In genomic region chr1:228214921-228215662, GRCh38 we compare ENCODE assay signal across 19 cellular contexts. TPM values are rescaled to one million over a fixed set of nuclear protein-coding genes. Genes with fewer than 3 reads are reported as not detected.
DNase-seq lines count a peak whose midpoint lies in the region; ATAC-seq and TF ChIP-seq lines count a peak whose summit lies in the region.
"Had no signal": no experiment of that assay in that cellular context is flagged by ENCODE, and none has a peak within 500 bp of the region (broad histone marks: within the 10 kb centered on the region; RNA-seq: fewer than 3 reads in every experiment).

No MANE protein-coding gene starts in this region.

- H3K4me3 ChIP-seq in heart right ventricle = no peak overlapping the region
- no peak overlapping the region for H3K4me3 ChIP-seq in dorsolateral prefrontal cortex

- DNase-seq in heart right ventricle (no peak), Right ventricle myocardium inferior (ENCODE audit: missing footprints) (no peak), WTC11 (ENCODE audit: low spot score) (no peak), mesothelial cell of epicardium (ENCODE audit: low spot score in 2 of 2, unreplicated experiment in 2 of 2) (no peak), type B pancreatic cell (ENCODE audit: extremely low spot score, unreplicated experiment) (peak; percentile 61), dorsolateral prefrontal cortex (no peak), dermis blood vessel endothelial cell (no peak)
- DNase-seq: activated T-cell treated with anti-CD3 and anti-CD28 coated beads, Interleukin-2, amount 50 U/mL, for 4 hours; COR-L47; effector CD4-positive, alpha-beta T cell; EL; GOT3; mammary epithelial cell; MM.1S; stomach had no signal

- H3K27ac Mint-ChIP-seq in WTC11 = no peak overlapping the region
- H3K27ac Mint-ChIP-seq in mesothelial cell of epicardium = no peak overlapping the region
- H3K27ac Mint-ChIP-seq in type B pancreatic cell = no peak overlapping the region
- H3K27ac Mint-ChIP-seq: IgD-negative memory B cell had no signal

- no peaks in the 10 kb centered on the region for H3K9me3 ChIP-seq in heart right ventricle
- H3K9me3 ChIP-seq: neutrophil, stomach, upper lobe of left lung had no signal

- ATAC-seq in heart right ventricle = no peak
- ATAC-seq in Right ventricle myocardium inferior = no peak
- no peak for ATAC-seq in WTC11
- ATAC-seq in GM18909 (IDR thresholded peaks at IDR 0.05; ENCODE audit: poor library complexity, unreplicated experiment) = no peak
- ATAC-seq: activated T-cell treated with anti-CD3 and anti-CD28 coated beads, Interleukin-2, amount 50 U/mL, for 4 hours had no signal

- H3K27me3 Mint-ChIP-seq in WTC11 (ENCODE audit: low read depth) (peaks cover 9% of the 10 kb centered on the region), mesothelial cell of epicardium (ENCODE audit: low read depth) (no peaks in the 10 kb centered on the region), type B pancreatic cell (peaks cover 3% of the 10 kb centered on the region)
- H3K27me3 Mint-ChIP-seq: IgD-negative memory B cell had no signal

- H3K4me1 ChIP-seq in heart right ventricle = peaks cover 10 to 67% (median 28%) of the 10 kb centered on the region in 9 donors

- intact Hi-C loops in heart right ventricle (cut with DNase I) (loop anchor here in 1 of 10 donors (5.0 kb wide), 1 partner anchor 302 kb away; no protein-coding TSS in a partner anchor), Right ventricle myocardium inferior (cut with DNase I) (no loop called here), dorsolateral prefrontal cortex (cut with DNase I) (no loop called here)

- peaks cover 0 to 58% (median 4%) of the 10 kb centered on the region in 9 donors for H3K36me3 ChIP-seq in heart right ventricle
- H3K36me3 ChIP-seq: neutrophil had no signal

- H3K36me3 Mint-ChIP-seq in WTC11 (peaks cover 31% of the 10 kb centered on the region), mesothelial cell of epicardium (peaks cover 7% of the 10 kb centered on the region), type B pancreatic cell (peaks cover 4% of the 10 kb centered on the region)

- WGBS in heart right ventricle, 2 donors = 84 to 86% methylated on average over 23 of the region's 23 CpGs

- H3K4me3 Mint-ChIP-seq in WTC11 (peak overlapping the region; percentile 71), mesothelial cell of epicardium (peak overlapping the region; percentile 77), type B pancreatic cell (no peak overlapping the region)
- H3K4me3 Mint-ChIP-seq: activated T-cell treated with anti-CD3 and anti-CD28 coated beads, Interleukin-2, amount 50 U/mL, for 4 hours had no signal

- CTCF ChIA-PET in WTC11 (lab: Charles Lee) = interaction anchor here (2.0 to 3.3 kb wide), 3 partner anchors 44 to 84 kb away, joined by 6 to 18 read pairs (median 12); no protein-coding TSS in a partner anchor

- H3K27ac ChIP-seq in heart right ventricle = peak overlapping the region in 6 of 10 donors; percentile 28 to 64 (median 56)
- no peak overlapping the region for H3K27ac ChIP-seq in dorsolateral prefrontal cortex
- H3K27ac ChIP-seq: neutrophil had no signal

- peaks cover 0 to 21% (median 13%) of the 10 kb centered on the region in 7 donors for H3K27me3 ChIP-seq in heart right ventricle
- H3K27me3 ChIP-seq in dorsolateral prefrontal cortex = peaks cover 0 to 19% (median 5%) of the 10 kb centered on the region in 45 donors
- H3K27me3 ChIP-seq: upper lobe of left lung had no signal

- H3K4me1 Mint-ChIP-seq in WTC11 (peaks cover 3% of the 10 kb centered on the region; the same call in 1 of the 2 replicates), mesothelial cell of epicardium (no peaks in the 10 kb centered on the region), type B pancreatic cell (ENCODE audit: unreplicated experiment) (peaks cover 4% of the 10 kb centered on the region)

- TF ChIP-seq CTCF in heart right ventricle (IDR thresholded peaks at IDR 0.05) (no peak), WTC11 (IDR thresholded peaks at IDR 0.05) (no peak), mesothelial cell of epicardium (IDR thresholded peaks at IDR 0.05; ENCODE audit: unreplicated experiment) (no peak), type B pancreatic cell (conservative IDR thresholded peaks at IDR 0.05) (no peak), dorsolateral prefrontal cortex (IDR thresholded peaks at IDR 0.05 in 54 of 56, conservative IDR thresholded peaks at IDR 0.05 in 2 of 56; ENCODE audit: low read depth in 1 of 56, partially characterized antibody in 56 of 56) (no peak)

- no peaks in the 10 kb centered on the region for H3K9me3 Mint-ChIP-seq in WTC11
- no peaks in the 10 kb centered on the region for H3K9me3 Mint-ChIP-seq in mesothelial cell of epicardium
- H3K9me3 Mint-ChIP-seq in type B pancreatic cell = no peaks in the 10 kb centered on the region
- H3K9me3 Mint-ChIP-seq: activated T-cell treated with anti-CD3 and anti-CD28 coated beads, Interleukin-2, amount 50 U/mL, for 4 hours; IgD-negative memory B cell had no signal

- POLR2A ChIA-PET in WTC11 (lab: Charles Lee) = no interaction called here

TF ChIP-seq in WTC11, 78 proteins besides CTCF, POLR2A, EP300 and RAD21 (continues in another document):
- TF ChIP-seq, protein P1, sequence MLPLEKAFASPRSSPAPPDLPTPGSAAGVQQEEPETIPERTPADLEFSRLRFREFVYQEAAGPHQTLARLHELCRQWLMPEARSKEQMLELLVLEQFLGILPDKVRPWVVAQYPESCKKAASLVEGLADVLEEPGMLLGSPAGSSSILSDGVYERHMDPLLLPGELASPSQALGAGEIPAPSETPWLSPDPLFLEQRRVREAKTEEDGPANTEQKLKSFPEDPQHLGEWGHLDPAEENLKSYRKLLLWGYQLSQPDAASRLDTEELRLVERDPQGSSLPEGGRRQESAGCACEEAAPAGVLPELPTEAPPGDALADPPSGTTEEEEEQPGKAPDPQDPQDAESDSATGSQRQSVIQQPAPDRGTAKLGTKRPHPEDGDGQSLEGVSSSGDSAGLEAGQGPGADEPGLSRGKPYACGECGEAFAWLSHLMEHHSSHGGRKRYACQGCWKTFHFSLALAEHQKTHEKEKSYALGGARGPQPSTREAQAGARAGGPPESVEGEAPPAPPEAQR (CRISPR knock-in tag; IDR thresholded peaks at IDR 0.05) = no peak
- TF ChIP-seq EMX1 (CRISPR knock-in tag; IDR thresholded peaks at IDR 0.05) (no peak), ZNF317 (CRISPR knock-in tag; IDR thresholded peaks at IDR 0.05; ENCODE audit: borderline replicate concordance, low read depth) (no peak), SOX15 (CRISPR knock-in tag; IDR thresholded peaks at IDR 0.05) (no peak), ZNF232 (CRISPR knock-in tag; IDR thresholded peaks at IDR 0.05) (no peak), ZNF219 (CRISPR knock-in tag; IDR thresholded peaks at IDR 0.05; ENCODE audit: borderline replicate concordance) (no peak), ZNF532 (CRISPR knock-in tag; IDR thresholded peaks at IDR 0.05; ENCODE audit: borderline replicate concordance) (no peak)

RNA-seq across cellular contexts. Expression of gene OBSCN, which starts 7.2 kb away (rescaled TPM):
- 100 to 1,000 TPM; 285 to 541 (median 407) TPM for total RNA-seq in heart right ventricle
- polyA plus RNA-seq in heart right ventricle = 100 to 1,000 TPM; 176 to 639 TPM
- 275 TPM for total RNA-seq in Right ventricle myocardium inferior
- total RNA-seq in WTC11 (2021) = 38.8 to 47.7 TPM (median 47.5 TPM) in 3 replicates
- total RNA-seq in mesothelial cell of epicardium = 95.3 to 113 TPM (median 100 TPM) in 3 replicates
- 17.2 and 48.9 TPM in 2 replicates for total RNA-seq in type B pancreatic cell (ENCODE audit: low replicate concordance)
- 10 to 100 TPM in 107 of 120 experiments, 1 to 10 TPM in 13; 5.6 to 40.5 (median 13.8) TPM for total RNA-seq in dorsolateral prefrontal cortex
- 4.4 and 9.5 TPM in 2 replicates for total RNA-seq in dermis blood vessel endothelial cell

RNA-seq across cellular contexts. Expression of gene IBA57, which starts 49.5 kb away (rescaled TPM):
- 10 to 100 TPM in 9 of 10 donors, 1 to 10 TPM in 1; 9.3 to 20.3 (median 17.2) TPM for total RNA-seq in heart right ventricle
- 1 to 10 TPM; 2.8 to 6.7 TPM for polyA plus RNA-seq in heart right ventricle
- 12.7 TPM for total RNA-seq in Right ventricle myocardium inferior
- total RNA-seq in WTC11 (2021) = 11.4 to 12.5 TPM (median 12.1 TPM) in 3 replicates
- 10.8 to 14.2 TPM (median 11.8 TPM) in 3 replicates for total RNA-seq in mesothelial cell of epicardium
- total RNA-seq in type B pancreatic cell (ENCODE audit: low replicate concordance) = 9.5 and 10.5 TPM in 2 replicates
- total RNA-seq in dorsolateral prefrontal cortex = 10 to 100 TPM in 55 of 120 experiments, 1 to 10 TPM in 65; 6.6 to 16.0 (median 9.7) TPM
- 9.5 and 17.4 TPM in 2 replicates for total RNA-seq in dermis blood vessel endothelial cell

Comparison
In these comparisons a context has a peak if more than half of its experiments do, and no peak if none do; other contexts are left out.
1. H3K27ac ChIP-seq: peak in heart right ventricle (6 of 10); none in dorsolateral prefrontal cortex (0 of 59).